In genomic region chr14:104757681-104758392, GRCh38 we compare ENCODE assay signal across 19 cellular contexts. TPM values are rescaled to one million over a fixed set of nuclear protein-coding genes. Genes with fewer than 3 reads are reported as not detected.
"Had no signal": no experiment of that assay in that cellular context is flagged by ENCODE, and none has a peak within 500 bp of the region (broad histone marks: within the 10 kb centered on the region; RNA-seq: fewer than 3 reads in every experiment).

No MANE protein-coding gene starts in this region.

- H3K4me3 Mint-ChIP-seq: WTC11 had no signal

- H3K9me3 Mint-ChIP-seq: WTC11 had no signal

- H3K27ac Mint-ChIP-seq: WTC11 had no signal

- H3K27me3 ChIP-seq: breast epithelium, right atrium auricular region, stomach, upper lobe of left lung had no signal

- H3K9me3 ChIP-seq: breast epithelium, prostate gland, right atrium auricular region, stomach, upper lobe of left lung had no signal

- FAIRE-seq: astrocyte, endometrium had no signal

- H3K4me3 ChIP-seq: breast epithelium, prostate gland, right atrium auricular region, skin epidermis, stomach, upper lobe of left lung had no signal

- H3K27ac ChIP-seq: breast epithelium, prostate gland, right atrium auricular region, skin epidermis, stomach, upper lobe of left lung had no signal

- DNase-seq: activated CD4-positive, alpha-beta T cell treated with anti-CD3 and anti-CD28 coated beads for 4 hours; cerebellar nuclear complex; cortex of kidney; erythroblast; foreskin melanocyte; glutamatergic neuron; hippocampal formation; kidney glomerular epithelial cell; stomach had no signal

- ATAC-seq: left ventricle myocardium superior, WTC11 had no signal

RNA-seq across cellular contexts. Expression of gene ZBTB42, which starts 43.1 kb away (rescaled TPM):
- polyA plus RNA-seq: neural cell had no signal
